In the genomic region with DNA sequence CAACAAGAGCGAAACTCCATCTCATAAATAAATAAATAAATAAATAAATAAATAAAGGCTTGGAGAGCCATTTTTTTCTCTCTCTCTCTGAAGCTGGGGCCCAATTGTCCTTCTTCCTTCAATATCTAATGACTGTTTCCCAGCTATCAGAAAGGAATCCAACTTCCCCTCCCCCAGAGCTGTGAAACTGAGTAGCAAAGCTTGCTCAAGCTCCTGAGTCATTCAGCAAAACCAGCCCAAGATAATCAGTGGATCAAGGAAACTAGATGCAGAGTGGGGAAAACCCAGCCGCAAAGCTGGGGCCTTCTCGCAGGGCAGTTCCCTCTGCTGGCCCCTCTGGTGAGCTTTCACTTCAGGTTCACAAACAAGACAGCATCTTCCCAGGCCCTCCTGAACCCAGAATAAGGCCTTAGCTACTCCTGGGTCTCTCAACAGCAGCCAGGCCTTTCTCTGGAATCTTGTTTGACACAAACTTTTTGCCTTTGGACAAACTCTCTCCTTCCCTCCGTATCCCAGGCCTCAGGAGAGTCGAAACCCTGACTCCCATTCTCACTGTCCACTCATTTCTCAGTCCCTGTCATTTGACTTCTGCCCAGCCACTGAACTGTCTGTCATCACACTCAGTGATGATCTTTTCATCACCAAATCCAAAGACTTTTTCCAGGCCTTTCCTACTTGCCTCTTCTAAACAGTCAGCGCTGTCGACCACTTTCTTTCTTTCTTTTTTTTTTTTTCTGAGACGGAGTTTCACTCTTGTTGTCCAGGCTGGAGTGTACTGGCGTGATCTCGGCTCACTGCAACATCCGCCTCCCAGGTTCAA, we compare ENCODE assay signal across 1 cellular context.
A peak's percentile ranks its signal among the peaks of the same experiment; 100 is the strongest.
TF ChIP-seq lines count a peak whose summit lies in the region.

No MANE protein-coding gene starts in this region.

TF ChIP-seq in HCT116, 20 proteins besides CTCF, POLR2A, EP300 and RAD21 (continued from another document):
- TF ChIP-seq ZFX (IDR thresholded peaks at IDR 0.05) (no peak; the same call in 1 of the 2 replicates), CEBPB (IDR thresholded peaks at IDR 0.05; ENCODE audit: low read depth) (peak; percentile 91), SP1 (IDR thresholded peaks at IDR 0.05; ENCODE audit: low read depth) (peak; percentile 53), POLR2AphosphoS5 (IDR thresholded peaks at IDR 0.05; ENCODE audit: low read depth, low read length) (peak; percentile 78), SRF (IDR thresholded peaks at IDR 0.05; ENCODE audit: low read depth) (no peak), YY1 (IDR thresholded peaks at IDR 0.05; ENCODE audit: extremely low read depth, insufficient replicate concordance, low read depth, low read length) (peak; percentile 27), CBX3 (IDR thresholded peaks at IDR 0.05; ENCODE audit: low read depth) (no peak), FOSL1 (IDR thresholded peaks at IDR 0.05; ENCODE audit: low read depth) (peak; percentile 59; the same call in 1 of the 2 replicates), JUND (IDR thresholded peaks at IDR 0.05) (peak; percentile 47; the same call in 1 of the 2 replicates)
- TF ChIP-seq, protein P1, sequence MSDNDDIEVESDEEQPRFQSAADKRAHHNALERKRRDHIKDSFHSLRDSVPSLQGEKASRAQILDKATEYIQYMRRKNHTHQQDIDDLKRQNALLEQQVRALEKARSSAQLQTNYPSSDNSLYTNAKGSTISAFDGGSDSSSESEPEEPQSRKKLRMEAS (IDR thresholded peaks at IDR 0.05) = no peak; the same call in 1 of the 2 replicates
- TF ChIP-seq, protein P2, sequence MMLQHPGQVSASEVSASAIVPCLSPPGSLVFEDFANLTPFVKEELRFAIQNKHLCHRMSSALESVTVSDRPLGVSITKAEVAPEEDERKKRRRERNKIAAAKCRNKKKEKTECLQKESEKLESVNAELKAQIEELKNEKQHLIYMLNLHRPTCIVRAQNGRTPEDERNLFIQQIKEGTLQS (IDR thresholded peaks at IDR 0.05) = no peak
